1 cellular context compared by ENCODE assay signal in the genomic region with DNA sequence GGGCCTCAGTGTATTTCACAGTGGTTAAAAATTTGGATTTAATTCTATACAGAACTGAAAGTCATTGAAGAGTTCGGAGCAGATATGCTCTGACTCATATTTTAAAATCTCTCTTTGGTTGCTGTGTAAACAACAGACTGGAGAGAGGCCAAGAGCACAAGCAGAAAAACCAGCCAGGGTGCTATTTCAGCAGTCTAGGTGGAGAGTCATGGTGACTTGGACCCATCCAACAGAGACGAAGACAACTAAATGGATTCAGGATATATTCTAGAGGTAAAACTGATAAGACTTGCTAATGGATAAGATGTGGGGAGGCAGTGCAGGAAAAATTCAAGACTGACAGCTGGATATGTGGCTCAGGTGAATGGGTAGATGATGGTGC.
TF ChIP-seq lines count a peak whose summit lies in the region.

No MANE protein-coding gene starts in this region.

TF ChIP-seq in GM23338, 12 proteins besides CTCF, POLR2A, EP300 and RAD21 (continued from another document):
- TF ChIP-seq, protein P1, sequence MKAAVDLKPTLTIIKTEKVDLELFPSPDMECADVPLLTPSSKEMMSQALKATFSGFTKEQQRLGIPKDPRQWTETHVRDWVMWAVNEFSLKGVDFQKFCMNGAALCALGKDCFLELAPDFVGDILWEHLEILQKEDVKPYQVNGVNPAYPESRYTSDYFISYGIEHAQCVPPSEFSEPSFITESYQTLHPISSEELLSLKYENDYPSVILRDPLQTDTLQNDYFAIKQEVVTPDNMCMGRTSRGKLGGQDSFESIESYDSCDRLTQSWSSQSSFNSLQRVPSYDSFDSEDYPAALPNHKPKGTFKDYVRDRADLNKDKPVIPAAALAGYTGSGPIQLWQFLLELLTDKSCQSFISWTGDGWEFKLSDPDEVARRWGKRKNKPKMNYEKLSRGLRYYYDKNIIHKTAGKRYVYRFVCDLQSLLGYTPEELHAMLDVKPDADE (IDR thresholded peaks at IDR 0.05), result no peak
- no peak for TF ChIP-seq ZNF114 (CRISPR knock-in tag; IDR thresholded peaks at IDR 0.05)
- no peak for TF ChIP-seq CREB1 (CRISPR knock-in tag; IDR thresholded peaks at IDR 0.05; ENCODE audit: low read depth)
- no peak for TF ChIP-seq POLR2AphosphoS5 (IDR thresholded peaks at IDR 0.05; ENCODE audit: low read depth)
- no peak for TF ChIP-seq NANOG (IDR thresholded peaks at IDR 0.05; ENCODE audit: borderline replicate concordance)
- TF ChIP-seq, protein P2, sequence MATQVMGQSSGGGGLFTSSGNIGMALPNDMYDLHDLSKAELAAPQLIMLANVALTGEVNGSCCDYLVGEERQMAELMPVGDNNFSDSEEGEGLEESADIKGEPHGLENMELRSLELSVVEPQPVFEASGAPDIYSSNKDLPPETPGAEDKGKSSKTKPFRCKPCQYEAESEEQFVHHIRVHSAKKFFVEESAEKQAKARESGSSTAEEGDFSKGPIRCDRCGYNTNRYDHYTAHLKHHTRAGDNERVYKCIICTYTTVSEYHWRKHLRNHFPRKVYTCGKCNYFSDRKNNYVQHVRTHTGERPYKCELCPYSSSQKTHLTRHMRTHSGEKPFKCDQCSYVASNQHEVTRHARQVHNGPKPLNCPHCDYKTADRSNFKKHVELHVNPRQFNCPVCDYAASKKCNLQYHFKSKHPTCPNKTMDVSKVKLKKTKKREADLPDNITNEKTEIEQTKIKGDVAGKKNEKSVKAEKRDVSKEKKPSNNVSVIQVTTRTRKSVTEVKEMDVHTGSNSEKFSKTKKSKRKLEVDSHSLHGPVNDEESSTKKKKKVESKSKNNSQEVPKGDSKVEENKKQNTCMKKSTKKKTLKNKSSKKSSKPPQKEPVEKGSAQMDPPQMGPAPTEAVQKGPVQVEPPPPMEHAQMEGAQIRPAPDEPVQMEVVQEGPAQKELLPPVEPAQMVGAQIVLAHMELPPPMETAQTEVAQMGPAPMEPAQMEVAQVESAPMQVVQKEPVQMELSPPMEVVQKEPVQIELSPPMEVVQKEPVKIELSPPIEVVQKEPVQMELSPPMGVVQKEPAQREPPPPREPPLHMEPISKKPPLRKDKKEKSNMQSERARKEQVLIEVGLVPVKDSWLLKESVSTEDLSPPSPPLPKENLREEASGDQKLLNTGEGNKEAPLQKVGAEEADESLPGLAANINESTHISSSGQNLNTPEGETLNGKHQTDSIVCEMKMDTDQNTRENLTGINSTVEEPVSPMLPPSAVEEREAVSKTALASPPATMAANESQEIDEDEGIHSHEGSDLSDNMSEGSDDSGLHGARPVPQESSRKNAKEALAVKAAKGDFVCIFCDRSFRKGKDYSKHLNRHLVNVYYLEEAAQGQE (IDR thresholded peaks at IDR 0.05; ENCODE audit: unreplicated experiment), result no peak
